2 cellular contexts compared by ENCODE assay signal in genomic region chr14:56294125-56294524, GRCh38.
TF ChIP-seq lines count a peak whose summit lies in the region.

No MANE protein-coding gene starts in this region.

TF ChIP-seq in IMR-90, 13 proteins besides CTCF, POLR2A, EP300 and RAD21:
- TF ChIP-seq RCOR1 (IDR thresholded peaks at IDR 0.05; ENCODE audit: insufficient replicate concordance, low read length): no peak
- no peak for TF ChIP-seq BHLHE40 (IDR thresholded peaks at IDR 0.05; ENCODE audit: low read depth, low read length)
- no peak for TF ChIP-seq CHD1 (IDR thresholded peaks at IDR 0.05; ENCODE audit: low read depth, low read length)
- TF ChIP-seq MAFK (IDR thresholded peaks at IDR 0.05; ENCODE audit: low read depth, low read length): no peak
- TF ChIP-seq MAZ (IDR thresholded peaks at IDR 0.05; ENCODE audit: borderline replicate concordance, low read depth, low read length): no peak
- no peak for TF ChIP-seq USF2 (IDR thresholded peaks at IDR 0.05; ENCODE audit: low read depth, low read length)
- no peak for TF ChIP-seq SMC3 (IDR thresholded peaks at IDR 0.05; ENCODE audit: low read depth, low read length)
- TF ChIP-seq MXI1 (IDR thresholded peaks at IDR 0.05; ENCODE audit: borderline replicate concordance, low read depth, low read length): no peak
- TF ChIP-seq FOS (IDR thresholded peaks at IDR 0.05; ENCODE audit: low read depth, low read length): no peak
- TF ChIP-seq NFE2L2 (IDR thresholded peaks at IDR 0.05; ENCODE audit: low read depth, low read length): no peak

TF ChIP-seq in H1, 55 proteins besides CTCF, POLR2A, EP300 and RAD21:
- TF ChIP-seq SRF (IDR thresholded peaks at IDR 0.05; ENCODE audit: low read depth, low read length): no peak
- no peak for TF ChIP-seq RBBP5 (IDR thresholded peaks at IDR 0.05; ENCODE audit: borderline replicate concordance, low read depth, low read length)
- TF ChIP-seq SIN3A (conservative IDR thresholded peaks at IDR 0.05 in 1 of 2, IDR thresholded peaks at IDR 0.05 in 1 of 2; ENCODE audit: low read depth in 1 of 2, low read length in 2 of 2): no peak
- TF ChIP-seq EZH2 (IDR thresholded peaks at IDR 0.05; ENCODE audit: low read depth, low read length, severe bottlenecking): no peak
- no peak for TF ChIP-seq PHF8 (conservative IDR thresholded peaks at IDR 0.05; ENCODE audit: low read depth, low read length)
